Comparison of ENCODE assay signal across 8 cellular contexts in genomic region chr2:206275274-206276160, GRCh38. TPM values are rescaled to one million over a fixed set of nuclear protein-coding genes. Genes with fewer than 3 reads are reported as not detected.
DNase-seq lines count a peak whose midpoint lies in the region; ATAC-seq lines count a peak whose summit lies in the region.

No MANE protein-coding gene starts in this region.

- intact Hi-C loops in sciatic nerve (cut with DNase I), result no loop called here

- no peaks in the 10 kb centered on the region for H3K9me3 Mint-ChIP-seq in activated naive CD8-positive, alpha-beta T cell treated with anti-CD3 and anti-CD28 coated beads, Interleukin-2, amount 50 U/mL, for 24 hours

- peak overlapping the region; percentile 84 for H3K27ac Mint-ChIP-seq in activated naive CD8-positive, alpha-beta T cell treated with anti-CD3 and anti-CD28 coated beads, Interleukin-2, amount 50 U/mL, for 24 hours

- peak; percentile 13 for ATAC-seq in activated naive CD8-positive, alpha-beta T cell treated with anti-CD3 and anti-CD28 coated beads, Interleukin-2, amount 50 U/mL, for 24 hours
- peak; percentile 45 for ATAC-seq in sciatic nerve

- H3K27me3 Mint-ChIP-seq in activated naive CD8-positive, alpha-beta T cell treated with anti-CD3 and anti-CD28 coated beads, Interleukin-2, amount 50 U/mL, for 24 hours, result peaks cover 56% of the 10 kb centered on the region

- H3K4me3 Mint-ChIP-seq in activated naive CD8-positive, alpha-beta T cell treated with anti-CD3 and anti-CD28 coated beads, Interleukin-2, amount 50 U/mL, for 24 hours, result peak overlapping the region; percentile 82

- peak; percentile 63 for DNase-seq in activated effector memory CD4-positive, alpha-beta T cell treated with anti-CD3 and anti-CD28 coated beads, Interleukin-2, amount 50 U/mL, for 16 hours
- DNase-seq in activated effector memory CD4-positive, alpha-beta T cell treated with Interleukin-2 at 50 U/mL for 16 hours, result no peak
- peak; percentile 29 for DNase-seq in HCEC 1CT
- DNase-seq in NAMALWA (ENCODE audit: low spot score), result peak; percentile 84
- DNase-seq in activated naive CD8-positive, alpha-beta T cell treated with anti-CD3 and anti-CD28 coated beads, Interleukin-2, amount 50 U/mL, for 24 hours, result peak; percentile 6
- peak; percentile 37 for DNase-seq in hepatic stellate cell (ENCODE audit: low spot score)
- no peak for DNase-seq in sciatic nerve (ENCODE audit: low spot score)
- DNase-seq in effector CD8-positive, alpha-beta T cell (lab: John Stamatoyannopoulos, UW), result no peak

- H3K4me1 Mint-ChIP-seq in activated naive CD8-positive, alpha-beta T cell treated with anti-CD3 and anti-CD28 coated beads, Interleukin-2, amount 50 U/mL, for 24 hours, result peaks cover 18% of the 10 kb centered on the region

- no peaks in the 10 kb centered on the region for H3K36me3 Mint-ChIP-seq in activated naive CD8-positive, alpha-beta T cell treated with anti-CD3 and anti-CD28 coated beads, Interleukin-2, amount 50 U/mL, for 24 hours (ENCODE audit: low read depth)

RNA-seq across cellular contexts. Expression of gene ZDBF2, which starts 1.1 kb away (rescaled TPM):
- 23.8 TPM for total RNA-seq in sciatic nerve

Comparison
In these comparisons a context has a peak if more than half of its experiments do, and no peak if none do; other contexts are left out.
1. DNase-seq: peak in activated effector memory CD4-positive, alpha-beta T cell treated with anti-CD3 and anti-CD28 coated beads, Interleukin-2, amount 50 U/mL, for 16 hours (single experiment), HCEC 1CT (single experiment), NAMALWA (single experiment), activated naive CD8-positive, alpha-beta T cell treated with anti-CD3 and anti-CD28 coated beads, Interleukin-2, amount 50 U/mL, for 24 hours (single experiment) and hepatic stellate cell (single experiment); none in activated effector memory CD4-positive, alpha-beta T cell treated with Interleukin-2 at 50 U/mL for 16 hours (single experiment), sciatic nerve (single experiment) and effector CD8-positive, alpha-beta T cell (single experiment).